In the genomic region with DNA sequence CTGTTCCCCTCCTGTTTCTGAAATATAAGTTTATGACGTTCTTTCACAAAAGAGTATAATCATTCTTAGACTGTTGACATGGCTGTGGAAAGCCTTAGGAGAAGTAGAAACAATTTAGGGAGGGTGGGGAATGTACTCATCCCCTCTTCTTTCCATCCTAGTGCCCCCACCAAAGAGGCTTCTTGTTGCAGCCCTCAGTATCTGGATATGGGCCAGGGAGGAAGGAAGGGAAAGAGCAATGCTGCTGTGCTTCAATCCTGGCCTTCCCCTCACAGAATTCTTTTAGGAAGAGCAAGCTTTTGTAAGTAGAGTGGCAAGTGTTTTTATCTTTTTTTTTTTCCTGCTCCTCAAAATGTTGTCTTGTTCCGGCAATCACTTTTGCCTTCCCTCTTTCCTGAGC, we compare ENCODE assay signal across 9 cellular contexts. TPM values are rescaled to one million over a fixed set of nuclear protein-coding genes. Genes with fewer than 3 reads are reported as not detected.
A peak's percentile ranks its signal among the peaks of the same experiment; 100 is the strongest.
DNase-seq lines count a peak whose midpoint lies in the region; ATAC-seq, FAIRE-seq and TF ChIP-seq lines count a peak whose summit lies in the region.
"Had no signal": no experiment of that assay in that cellular context is flagged by ENCODE, and none has a peak within 500 bp of the region (broad histone marks: within the 10 kb centered on the region; RNA-seq: fewer than 3 reads in every experiment).

No MANE protein-coding gene starts in this region.

- intact Hi-C loops in activated CD4-positive, alpha-beta T cell treated with anti-CD3 and anti-CD28 coated beads, Interleukin-2, amount 10 ng/mL, durations not matched to agents 24 days and 14 days (cut with micrococcal nuclease), result no loop called here
- intact Hi-C loops in activated T-helper 2 cell treated with anti-CD3 and anti-CD28 coated beads, Interferon-gamma antibody, Interleukin-2, Interleukin-4, amounts not matched to agents 10 μg/mL and 5 μg/mL and 100 μg/mL, durations not matched to agents 14 hours and 24 hours and 36 hours (cut with micrococcal nuclease), result no loop called here
- intact Hi-C loops in kidney (cut with DNase I), result no loop called here

- H3K4me3 ChIP-seq in kidney (ENCODE audit: low read length in 2 of 2) (peak overlapping the region; percentile 45 to 50), stomach smooth muscle (ENCODE audit: low read length in 2 of 2) (peak overlapping the region; percentile 84 to 86)

- peaks cover 36% of the 10 kb centered on the region for H3K4me1 Mint-ChIP-seq in activated CD4-positive, alpha-beta T cell treated with anti-CD3 and anti-CD28 coated beads, Interleukin-2, amount 10 ng/mL, durations not matched to agents 24 days and 14 days
- peaks cover 30% of the 10 kb centered on the region for H3K4me1 Mint-ChIP-seq in activated T-helper 2 cell treated with anti-CD3 and anti-CD28 coated beads, Interferon-gamma antibody, Interleukin-2, Interleukin-4, amounts not matched to agents 10 μg/mL and 5 μg/mL and 100 μg/mL, durations not matched to agents 14 hours and 24 hours and 36 hours (ENCODE audit: low read depth)

- H3K4me3 Mint-ChIP-seq in activated CD4-positive, alpha-beta T cell treated with anti-CD3 and anti-CD28 coated beads, Interleukin-2, amount 10 ng/mL, durations not matched to agents 24 days and 14 days, result peak overlapping the region; percentile 78
- H3K4me3 Mint-ChIP-seq in activated T-helper 2 cell treated with anti-CD3 and anti-CD28 coated beads, Interferon-gamma antibody, Interleukin-2, Interleukin-4, amounts not matched to agents 10 μg/mL and 5 μg/mL and 100 μg/mL, durations not matched to agents 14 hours and 24 hours and 36 hours (ENCODE audit: low read depth), result peak overlapping the region; percentile 73

- no peaks in the 10 kb centered on the region for H3K27me3 ChIP-seq in stomach smooth muscle (ENCODE audit: control insufficient read depth in 1 of 2, insufficient read depth in 2 of 2, low read length in 2 of 2)

- TF ChIP-seq CTCF in kidney (IDR thresholded peaks at IDR 0.05; ENCODE audit: borderline replicate concordance, extremely low read depth, insufficient read depth), result no peak

- FAIRE-seq in kidney (lab: Jason Lieb, UNC), result no peak

- no peak overlapping the region for H3K27ac ChIP-seq in kidney (ENCODE audit: low read depth in 2 of 2, low read length in 2 of 2)
- peak overlapping the region; percentile 99 for H3K27ac ChIP-seq in stomach smooth muscle (ENCODE audit: low read length)

- H3K36me3 ChIP-seq in kidney (ENCODE audit: control insufficient read depth in 1 of 2, insufficient read depth in 2 of 2, low read length in 2 of 2) (no peaks in the 10 kb centered on the region), stomach smooth muscle (ENCODE audit: control insufficient read depth in 2 of 2, insufficient read depth in 2 of 2, low read length in 2 of 2) (peaks cover 4 to 5% of the 10 kb centered on the region in 2 donors)

- H3K9me3 ChIP-seq in kidney (ENCODE audit: control insufficient read depth in 1 of 2, low read length in 2 of 2), result no peaks in the 10 kb centered on the region
- no peaks in the 10 kb centered on the region for H3K9me3 ChIP-seq in stomach smooth muscle (ENCODE audit: control insufficient read depth in 2 of 2, low read length in 2 of 2)

- H3K4me1 ChIP-seq in kidney (ENCODE audit: control insufficient read depth in 1 of 2, insufficient read depth in 1 of 2, low read depth in 1 of 2, low read length in 2 of 2) (peaks cover 0 to 12% of the 10 kb centered on the region in 2 donors), stomach smooth muscle (ENCODE audit: control insufficient read depth, insufficient read depth, low read length) (peaks cover 63% of the 10 kb centered on the region)

- H3K27ac Mint-ChIP-seq in activated CD4-positive, alpha-beta T cell treated with anti-CD3 and anti-CD28 coated beads, Interleukin-2, amount 10 ng/mL, durations not matched to agents 24 days and 14 days, result no peak overlapping the region
- H3K27ac Mint-ChIP-seq in activated T-helper 2 cell treated with anti-CD3 and anti-CD28 coated beads, Interferon-gamma antibody, Interleukin-2, Interleukin-4, amounts not matched to agents 10 μg/mL and 5 μg/mL and 100 μg/mL, durations not matched to agents 14 hours and 24 hours and 36 hours, result no peak overlapping the region

- peaks cover 10% of the 10 kb centered on the region for H3K36me3 Mint-ChIP-seq in activated CD4-positive, alpha-beta T cell treated with anti-CD3 and anti-CD28 coated beads, Interleukin-2, amount 10 ng/mL, durations not matched to agents 24 days and 14 days (ENCODE audit: low read depth)
- H3K36me3 Mint-ChIP-seq in activated T-helper 2 cell treated with anti-CD3 and anti-CD28 coated beads, Interferon-gamma antibody, Interleukin-2, Interleukin-4, amounts not matched to agents 10 μg/mL and 5 μg/mL and 100 μg/mL, durations not matched to agents 14 hours and 24 hours and 36 hours (ENCODE audit: low read depth), result peaks cover 15% of the 10 kb centered on the region

- H3K9me3 Mint-ChIP-seq in activated CD4-positive, alpha-beta T cell treated with anti-CD3 and anti-CD28 coated beads, Interleukin-2, amount 10 ng/mL, durations not matched to agents 24 days and 14 days, result no peaks in the 10 kb centered on the region
- no peaks in the 10 kb centered on the region for H3K9me3 Mint-ChIP-seq in activated T-helper 2 cell treated with anti-CD3 and anti-CD28 coated beads, Interferon-gamma antibody, Interleukin-2, Interleukin-4, amounts not matched to agents 10 μg/mL and 5 μg/mL and 100 μg/mL, durations not matched to agents 14 hours and 24 hours and 36 hours

- DNase-seq in activated CD4-positive, alpha-beta T cell treated with anti-CD3 and anti-CD28 coated beads, Interleukin-2, amount 10 ng/mL, durations not matched to agents 24 days and 14 days, result no peak
- no peak for DNase-seq in activated CD4-positive, alpha-beta T cell treated with anti-CD3 and anti-CD28 coated beads for 4 hours
- DNase-seq in activated T-helper 2 cell treated with anti-CD3 and anti-CD28 coated beads, Interferon-gamma antibody, Interleukin-2, Interleukin-4, amounts not matched to agents 10 μg/mL and 5 μg/mL and 100 μg/mL, durations not matched to agents 14 hours and 24 hours and 36 hours (ENCODE audit: low spot score), result no peak
- DNase-seq in kidney (no peak), EL (no peak)

- no peak for ATAC-seq in HG03095 (IDR thresholded peaks at IDR 0.05; ENCODE audit: unreplicated experiment)
- ATAC-seq in GM19023 (IDR thresholded peaks at IDR 0.05; ENCODE audit: unreplicated experiment), result no peak

- H3K9ac ChIP-seq in kidney (ENCODE audit: low read length in 2 of 2), result no peak overlapping the region
- H3K9ac ChIP-seq in stomach smooth muscle (ENCODE audit: low read length in 2 of 2), result peak overlapping the region; percentile 76 to 96

- peaks cover 7% of the 10 kb centered on the region for H3K27me3 Mint-ChIP-seq in activated CD4-positive, alpha-beta T cell treated with anti-CD3 and anti-CD28 coated beads, Interleukin-2, amount 10 ng/mL, durations not matched to agents 24 days and 14 days
- peaks cover 10% of the 10 kb centered on the region for H3K27me3 Mint-ChIP-seq in activated T-helper 2 cell treated with anti-CD3 and anti-CD28 coated beads, Interferon-gamma antibody, Interleukin-2, Interleukin-4, amounts not matched to agents 10 μg/mL and 5 μg/mL and 100 μg/mL, durations not matched to agents 14 hours and 24 hours and 36 hours (ENCODE audit: low read depth)

RNA-seq across cellular contexts. Expression of a gene that starts 1.7 kb away (rescaled TPM):
- 22.8 and 23.3 TPM in 2 replicates for total RNA-seq in activated CD4-positive, alpha-beta T cell treated with anti-CD3 and anti-CD28 coated beads, Interleukin-2, amount 10 ng/mL, durations not matched to agents 24 days and 14 days
- 16.7 and 17.9 TPM in 2 replicates for total RNA-seq in activated T-helper 2 cell treated with anti-CD3 and anti-CD28 coated beads, Interferon-gamma antibody, Interleukin-2, Interleukin-4, amounts not matched to agents 10 μg/mL and 5 μg/mL and 100 μg/mL, durations not matched to agents 14 hours and 24 hours and 36 hours
- 21.6 TPM for total RNA-seq in kidney
- 14.7 TPM for polyA plus RNA-seq in kidney (ENCODE audit: insufficient read depth, low read depth, low replicate concordance)

RNA-seq across cellular contexts. Expression of a gene that starts 15.6 kb away (rescaled TPM):
- total RNA-seq in activated CD4-positive, alpha-beta T cell treated with anti-CD3 and anti-CD28 coated beads, Interleukin-2, amount 10 ng/mL, durations not matched to agents 24 days and 14 days, result 0.21 and 0.54 TPM in 2 replicates
- 0.34 and 0.41 TPM in 2 replicates for total RNA-seq in activated T-helper 2 cell treated with anti-CD3 and anti-CD28 coated beads, Interferon-gamma antibody, Interleukin-2, Interleukin-4, amounts not matched to agents 10 μg/mL and 5 μg/mL and 100 μg/mL, durations not matched to agents 14 hours and 24 hours and 36 hours
- 60.0 TPM for total RNA-seq in kidney
- polyA plus RNA-seq in kidney (ENCODE audit: insufficient read depth, low read depth, low replicate concordance), result 4.7 TPM

RNA-seq across cellular contexts. Expression of a gene that starts 17.5 kb away (rescaled TPM):
- 82.7 and 95.7 TPM in 2 replicates for total RNA-seq in activated CD4-positive, alpha-beta T cell treated with anti-CD3 and anti-CD28 coated beads, Interleukin-2, amount 10 ng/mL, durations not matched to agents 24 days and 14 days
- total RNA-seq in activated T-helper 2 cell treated with anti-CD3 and anti-CD28 coated beads, Interferon-gamma antibody, Interleukin-2, Interleukin-4, amounts not matched to agents 10 μg/mL and 5 μg/mL and 100 μg/mL, durations not matched to agents 14 hours and 24 hours and 36 hours, result 96.3 and 98.9 TPM in 2 replicates
- 37.2 TPM for total RNA-seq in kidney
- 4.4 TPM for polyA plus RNA-seq in kidney (ENCODE audit: insufficient read depth, low read depth, low replicate concordance)

RNA-seq across cellular contexts. Expression of a gene that starts 25.6 kb away (rescaled TPM):
- total RNA-seq in activated CD4-positive, alpha-beta T cell treated with anti-CD3 and anti-CD28 coated beads, Interleukin-2, amount 10 ng/mL, durations not matched to agents 24 days and 14 days, result not detected in 2 replicates
- total RNA-seq in activated T-helper 2 cell treated with anti-CD3 and anti-CD28 coated beads, Interferon-gamma antibody, Interleukin-2, Interleukin-4, amounts not matched to agents 10 μg/mL and 5 μg/mL and 100 μg/mL, durations not matched to agents 14 hours and 24 hours and 36 hours, result not detected in 2 replicates
- total RNA-seq in kidney, result not detected
- not detected for polyA plus RNA-seq in kidney (ENCODE audit: insufficient read depth, low read depth, low replicate concordance)
- total RNA-seq: ureter had no signal

RNA-seq across cellular contexts. Expression of a gene that starts 32.8 kb away (rescaled TPM):
- total RNA-seq in activated CD4-positive, alpha-beta T cell treated with anti-CD3 and anti-CD28 coated beads, Interleukin-2, amount 10 ng/mL, durations not matched to agents 24 days and 14 days, result 0.02 and 0.05 TPM in 2 replicates
- 0.05 and 0.39 TPM in 2 replicates for total RNA-seq in activated T-helper 2 cell treated with anti-CD3 and anti-CD28 coated beads, Interferon-gamma antibody, Interleukin-2, Interleukin-4, amounts not matched to agents 10 μg/mL and 5 μg/mL and 100 μg/mL, durations not matched to agents 14 hours and 24 hours and 36 hours
- total RNA-seq in kidney, result 0.69 TPM
- polyA plus RNA-seq in kidney (ENCODE audit: insufficient read depth, low read depth, low replicate concordance), result 0.04 TPM

Comparison
In these comparisons a context has a peak if more than half of its experiments do, and no peak if none do; other contexts are left out.
1. H3K9ac ChIP-seq: peak in stomach smooth muscle (2 of 2); none in kidney (0 of 2).
2. RNA of a gene that starts 15.6 kb away (total RNA-seq): 60.0 TPM in kidney (single experiment); 0.21 to 0.54 TPM in activated CD4-positive, alpha-beta T cell treated with anti-CD3 and anti-CD28 coated beads, Interleukin-2, amount 10 ng/mL, durations not matched to agents 24 days and 14 days and 0.34 to 0.41 TPM in activated T-helper 2 cell treated with anti-CD3 and anti-CD28 coated beads, Interferon-gamma antibody, Interleukin-2, Interleukin-4, amounts not matched to agents 10 μg/mL and 5 μg/mL and 100 μg/mL, durations not matched to agents 14 hours and 24 hours and 36 hours; every median in the first group is over 10 times any median in the second.